In genomic region chr7:140506788-140507464, GRCh38 we compare ENCODE assay signal across 1 cellular context.
TF ChIP-seq lines count a peak whose summit lies in the region.

No MANE protein-coding gene starts in this region.

TF ChIP-seq in GM12878, 131 proteins besides CTCF, POLR2A, EP300 and RAD21 (continued from another document):
- no peak for TF ChIP-seq NR2C2 (IDR thresholded peaks at IDR 0.05; ENCODE audit: borderline replicate concordance, control insufficient read depth, insufficient read length, low read depth)
- no peak for TF ChIP-seq KLF5 (IDR thresholded peaks at IDR 0.05; ENCODE audit: partially characterized antibody)
- TF ChIP-seq IRF3 (IDR thresholded peaks at IDR 0.05) = no peak
- TF ChIP-seq TBL1XR1 (IDR thresholded peaks at IDR 0.05; ENCODE audit: low read depth, low read length) = no peak
- TF ChIP-seq STAT1 (conservative IDR thresholded peaks at IDR 0.05) = no peak
- TF ChIP-seq STAT3 (IDR thresholded peaks at IDR 0.05; ENCODE audit: low read depth, low read length) = no peak
- TF ChIP-seq SIN3A (IDR thresholded peaks at IDR 0.05; ENCODE audit: low read depth, low read length) = no peak
- no peak for TF ChIP-seq PAX5 (IDR thresholded peaks at IDR 0.05; ENCODE audit: borderline replicate concordance, low read depth, low read length)
- TF ChIP-seq ETV6 (conservative IDR thresholded peaks at IDR 0.05 in 1 of 2, IDR thresholded peaks at IDR 0.05 in 1 of 2; ENCODE audit: borderline replicate concordance in 1 of 2, low read depth in 1 of 2) = no peak
TF ChIP-seq in GM12878: peak in this region for 0.
